In the genomic region with DNA sequence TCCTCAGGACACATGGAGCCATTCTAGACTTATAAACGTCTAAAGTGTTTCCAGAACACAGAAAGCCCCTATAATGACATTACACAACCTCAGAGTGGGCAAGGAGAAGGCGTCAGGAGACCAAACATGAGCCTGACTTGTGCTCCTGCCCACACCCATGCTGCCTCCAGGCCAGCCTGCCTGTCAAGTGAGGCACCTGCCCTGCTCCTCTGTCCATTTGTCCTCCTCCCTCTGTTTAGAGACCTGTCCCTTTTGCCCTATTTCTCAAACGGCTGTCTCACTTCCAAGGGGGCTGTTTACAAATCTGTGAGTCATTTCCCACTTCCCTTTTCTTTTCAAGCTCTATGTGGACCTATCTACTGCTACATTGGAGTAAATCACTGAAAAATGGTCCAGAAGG, we compare ENCODE assay signal across 8 cellular contexts. TPM values are rescaled to one million over a fixed set of nuclear protein-coding genes. Genes with fewer than 3 reads are reported as not detected.
DNase-seq lines count a peak whose midpoint lies in the region; ATAC-seq and TF ChIP-seq lines count a peak whose summit lies in the region.

No MANE protein-coding gene starts in this region.

- H3K9me3 ChIP-seq in PC-3 (ENCODE audit: low read length) (no peaks in the 10 kb centered on the region), liver (ENCODE audit: control insufficient read depth in 4 of 4, low read length in 3 of 4) (no peaks in the 10 kb centered on the region), vagina (no peaks in the 10 kb centered on the region)
- no peaks in the 10 kb centered on the region for H3K9me3 ChIP-seq in CD4-positive, alpha-beta memory T cell (ENCODE audit: control insufficient read depth in 1 of 2, low read length in 2 of 2)

- H3K27ac ChIP-seq in PC-3 (ENCODE audit: low read length), result peak overlapping the region; percentile 72
- no peak overlapping the region for H3K27ac ChIP-seq in liver (ENCODE audit: low read depth in 1 of 2, low read length in 2 of 2)
- H3K27ac ChIP-seq in vagina, result no peak overlapping the region
- H3K27ac ChIP-seq in CD4-positive, alpha-beta memory T cell (ENCODE audit: low read depth, low read length), result no peak overlapping the region
- H3K27ac ChIP-seq in GM23338 (ENCODE audit: low read depth), result no peak overlapping the region

- no peaks in the 10 kb centered on the region for H3K27me3 Mint-ChIP-seq in CD4-positive, alpha-beta memory T cell
- peaks cover 2% of the 10 kb centered on the region for H3K27me3 Mint-ChIP-seq in GM23338 (ENCODE audit: insufficient read depth, low read depth, poor library complexity)

- H3K36me3 ChIP-seq in PC-3 (ENCODE audit: low read depth, low read length), result peaks cover 23% of the 10 kb centered on the region; the same call in 1 of the 2 replicates
- H3K36me3 ChIP-seq in liver (ENCODE audit: control insufficient read depth in 4 of 4, insufficient read depth in 3 of 4, low read depth in 1 of 4, low read length in 3 of 4), result peaks cover 0 to 22% (median 9%) of the 10 kb centered on the region in 4 donors
- peaks cover 0 to 20% of the 10 kb centered on the region in 2 donors for H3K36me3 ChIP-seq in vagina
- peaks cover 13% of the 10 kb centered on the region for H3K36me3 ChIP-seq in CD4-positive, alpha-beta memory T cell (ENCODE audit: insufficient read depth, low read length)
- no peaks in the 10 kb centered on the region for H3K36me3 ChIP-seq in GM23338 (ENCODE audit: insufficient read depth)

- no peak for TF ChIP-seq RAD21 in liver (IDR thresholded peaks at IDR 0.05)

- H3K79me2 ChIP-seq in PC-3 (ENCODE audit: low read length) (peaks cover 83% of the 10 kb centered on the region), GM23338 (replicated peaks; ENCODE audit: insufficient read depth) (peaks cover 18% of the 10 kb centered on the region)

- ATAC-seq in HG02623 (IDR thresholded peaks at IDR 0.05; ENCODE audit: unreplicated experiment) (peak; percentile 55), PC-3 (peak; percentile 99), GM23338 (no peak)

- no peak for TF ChIP-seq CTCF in GM10248 (IDR thresholded peaks at IDR 0.05; ENCODE audit: control extremely low read depth, extremely low read depth, low read depth, missing control alignments)
- TF ChIP-seq CTCF in PC-3 (conservative IDR thresholded peaks at IDR 0.05; ENCODE audit: low read depth, low read length), result no peak
- TF ChIP-seq CTCF in liver (IDR thresholded peaks at IDR 0.05; ENCODE audit: low read depth, low read length, missing input control), result no peak
- no peak for TF ChIP-seq CTCF in vagina (IDR thresholded peaks at IDR 0.05)
- TF ChIP-seq CTCF in GM23338 (conservative IDR thresholded peaks at IDR 0.05; ENCODE audit: low read depth in 2 of 2), result no peak

- H3K4me1 ChIP-seq in PC-3 (ENCODE audit: insufficient read depth, low read length), result peaks cover 45% of the 10 kb centered on the region
- no peaks in the 10 kb centered on the region for H3K4me1 ChIP-seq in liver (ENCODE audit: control insufficient read depth in 4 of 4, insufficient read depth in 4 of 4, low read length in 3 of 4)
- H3K4me1 ChIP-seq in vagina, result peaks cover 20% of the 10 kb centered on the region
- no peaks in the 10 kb centered on the region for H3K4me1 ChIP-seq in CD4-positive, alpha-beta memory T cell (ENCODE audit: insufficient read depth, low read length)
- peaks cover 16% of the 10 kb centered on the region for H3K4me1 ChIP-seq in GM23338 (ENCODE audit: insufficient read depth)

- TF ChIP-seq POLR2A in vagina (IDR thresholded peaks at IDR 0.05), result no peak

- BruUV-seq in PC-3 (replicated peaks; lab: Mats Ljungman, UMichigan), result no TSS peak

- no peak overlapping the region for H3K27ac Mint-ChIP-seq in CD4-positive, alpha-beta memory T cell
- H3K27ac Mint-ChIP-seq in GM23338, result no peak overlapping the region

- no peak overlapping the region for H2AFZ ChIP-seq in PC-3 (ENCODE audit: low read length)
- H2AFZ ChIP-seq in GM23338, result no peak overlapping the region

- peaks cover 31 to 32% of the 10 kb centered on the region in 2 donors for H3K36me3 Mint-ChIP-seq in CD4-positive, alpha-beta memory T cell
- no peaks in the 10 kb centered on the region; the same call in 2 of the 3 replicates for H3K36me3 Mint-ChIP-seq in GM23338 (ENCODE audit: low read depth)

- H3K4me3 Mint-ChIP-seq in CD4-positive, alpha-beta memory T cell, result no peak overlapping the region
- H3K4me3 Mint-ChIP-seq in GM23338, result no peak overlapping the region

- peaks cover 11% of the 10 kb centered on the region; the same call in 1 of the 2 replicates for H4K20me1 ChIP-seq in PC-3 (ENCODE audit: low read length)
- peaks cover 32% of the 10 kb centered on the region for H4K20me1 ChIP-seq in GM23338 (replicated peaks; ENCODE audit: insufficient read depth)

- CTCF ChIA-PET in GM10248 (lab: Yijun Ruan, JAX) (interaction anchor here (1.2 to 1.5 kb wide), 4 partner anchors 9 to 42 kb away, joined by 4 read pairs; no protein-coding TSS in a partner anchor), PC-3 (lab: Charles Lee) (interaction anchor here (0.7 kb wide), 1 partner anchor 88 kb away, joined by 3 read pairs; no protein-coding TSS in a partner anchor)
- CTCF ChIA-PET in CD4-positive, alpha-beta memory T cell (lab: Charles Lee; ENCODE audit: partially characterized antibody), result no interaction called here

- no peaks in the 10 kb centered on the region for H3K9me3 Mint-ChIP-seq in CD4-positive, alpha-beta memory T cell
- no peaks in the 10 kb centered on the region for H3K9me3 Mint-ChIP-seq in GM23338

- H3K4me2 ChIP-seq in PC-3 (ENCODE audit: low read length) (peak overlapping the region; percentile 52), GM23338 (no peak overlapping the region)

- peak overlapping the region; percentile 7 for H3K9ac ChIP-seq in PC-3 (ENCODE audit: low read length)
- H3K9ac ChIP-seq in liver (ENCODE audit: low read depth in 1 of 2, low read length in 2 of 2), result no peak overlapping the region

- H3K27me3 ChIP-seq in PC-3 (ENCODE audit: low read length), result no peaks in the 10 kb centered on the region
- H3K27me3 ChIP-seq in liver (ENCODE audit: control insufficient read depth in 4 of 4, insufficient read depth in 4 of 4, low read length in 3 of 4), result no peaks in the 10 kb centered on the region
- H3K27me3 ChIP-seq in vagina, result no peaks in the 10 kb centered on the region
- H3K27me3 ChIP-seq in CD4-positive, alpha-beta memory T cell (ENCODE audit: insufficient read depth, low read length), result no peaks in the 10 kb centered on the region
- no peaks in the 10 kb centered on the region for H3K27me3 ChIP-seq in GM23338 (ENCODE audit: insufficient read depth)

- H3F3A ChIP-seq in PC-3 (ENCODE audit: low read length, unreplicated experiment) (peaks cover 4% of the 10 kb centered on the region), GM23338 (replicated peaks; ENCODE audit: low read depth) (no peaks in the 10 kb centered on the region; the same call in 1 of the 2 replicates)

- WGBS in liver, result 58% methylated on average over 3 of the region's 3 CpGs

- POLR2A ChIA-PET in GM10248 (lab: Yijun Ruan, JAX) (no interaction called here), PC-3 (lab: Charles Lee; ENCODE audit: unreplicated experiment) (interaction anchor here (0.6 to 1.0 kb wide), 3 partner anchors 9 to 308 kb away, joined by 3 to 7 read pairs (median 3); a partner anchor contains a TSS)
- POLR2A ChIA-PET in CD4-positive, alpha-beta memory T cell (lab: Charles Lee; ENCODE audit: partially characterized antibody), result no interaction called here

- intact Hi-C loops in PC-3 (cut with micrococcal nuclease) (loop anchor here (1.0 to 2.0 kb wide), 3 partner anchors 11 to 40 kb away; no protein-coding TSS in a partner anchor), vagina (cut with DNase I) (no loop called here)
- intact Hi-C loops in CD4-positive, alpha-beta memory T cell (cut with micrococcal nuclease), result no loop called here

- DNase-seq in GM10248 (ENCODE audit: extremely low spot score) (peak; percentile 66), PC-3 (peak; percentile 94), vagina (ENCODE audit: extremely low spot score in 2 of 2) (no peak), NCI-H1092 (lab: John Stamatoyannopoulos, UW) (no peak), GM23338 (ENCODE audit: low spot score) (no peak)
- DNase-seq in CD4-positive, alpha-beta memory T cell, result no peak

- H3K4me1 Mint-ChIP-seq in CD4-positive, alpha-beta memory T cell, result peaks cover 6 to 25% (median 20%) of the 10 kb centered on the region in 4 donors
- peaks cover 21% of the 10 kb centered on the region for H3K4me1 Mint-ChIP-seq in GM23338

- H3K4me3 ChIP-seq in PC-3 (ENCODE audit: low read length), result no peak overlapping the region
- H3K4me3 ChIP-seq in liver (ENCODE audit: low read depth in 1 of 3, low read length in 3 of 3), result no peak overlapping the region
- H3K4me3 ChIP-seq in vagina, result no peak overlapping the region
- no peak overlapping the region for H3K4me3 ChIP-seq in CD4-positive, alpha-beta memory T cell (ENCODE audit: low read length in 2 of 2)
- H3K4me3 ChIP-seq in GM23338, result no peak overlapping the region

- H3K9me2 ChIP-seq in PC-3 (replicated peaks; ENCODE audit: low read length), result no peaks in the 10 kb centered on the region
- H3K9me2 ChIP-seq in GM23338 (ENCODE audit: insufficient read depth), result no peaks in the 10 kb centered on the region

TF ChIP-seq in liver, 16 proteins besides CTCF, POLR2A, EP300 and RAD21 (continues in another document):
- TF ChIP-seq, protein P1, sequence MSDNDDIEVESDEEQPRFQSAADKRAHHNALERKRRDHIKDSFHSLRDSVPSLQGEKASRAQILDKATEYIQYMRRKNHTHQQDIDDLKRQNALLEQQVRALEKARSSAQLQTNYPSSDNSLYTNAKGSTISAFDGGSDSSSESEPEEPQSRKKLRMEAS (IDR thresholded peaks at IDR 0.05), result peak; percentile 63
- TF ChIP-seq NR2F2 (IDR thresholded peaks at IDR 0.05), result no peak

RNA-seq across cellular contexts. Expression of a gene that starts 21.0 kb away (rescaled TPM):
- 122 and 153 TPM in 2 replicates for total RNA-seq in PC-3 (2014; rRNA removed)
- 10 to 100 TPM; 24.8 to 43.0 TPM for total RNA-seq in liver
- polyA plus RNA-seq in liver, result 10 to 100 TPM; 15.4 to 24.0 TPM
- 83.5 TPM for total RNA-seq in vagina
- 10 to 100 TPM; 40.1 to 41.9 TPM for total RNA-seq in CD4-positive, alpha-beta memory T cell
- polyA plus RNA-seq in CD4-positive, alpha-beta memory T cell, result 10 to 100 TPM; 35.4 to 36.1 TPM
- 71.7 and 84.2 TPM in 2 replicates for total RNA-seq in GM23338 (2014; rRNA removed; shearing (Covaris generic))
- 27.5 and 28.9 TPM in 2 replicates for polyA plus RNA-seq in GM23338 (2016; fragmentation: Nextera tagmentation; extraction: Ambion mirVana)

RNA-seq across cellular contexts. Expression of a gene that starts 21.1 kb away (rescaled TPM):
- total RNA-seq in PC-3 (2014; rRNA removed) (79.8 and 81.5 TPM in 2 replicates), liver (10 to 100 TPM; 20.0 to 23.4 TPM), vagina (56.2 TPM)
- polyA plus RNA-seq in liver (10 to 100 TPM; 15.5 to 27.2 TPM), GM23338 (2016; fragmentation: Nextera tagmentation; extraction: Ambion mirVana) (114 and 120 TPM in 2 replicates)
- total RNA-seq in CD4-positive, alpha-beta memory T cell, result 10 to 100 TPM; 44.6 to 45.3 TPM
- polyA plus RNA-seq in CD4-positive, alpha-beta memory T cell, result 10 to 100 TPM; 49.2 to 66.9 TPM
- total RNA-seq in GM23338 (2014; rRNA removed; shearing (Covaris generic)), result 84.8 and 99.4 TPM in 2 replicates

Comparison
In these comparisons a context has a peak if more than half of its experiments do, and no peak if none do; other contexts are left out.
1. DNase-seq: peak in GM10248 (single experiment) and PC-3 (single experiment); none in vagina (0 of 2), CD4-positive, alpha-beta memory T cell (0 of 5), NCI-H1092 (single experiment) and GM23338 (single experiment).